8 cellular contexts compared by ENCODE assay signal in genomic region chr3:192916455-192917257, GRCh38. TPM values are rescaled to one million over a fixed set of nuclear protein-coding genes. Genes with fewer than 3 reads are reported as not detected.
DNase-seq lines count a peak whose midpoint lies in the region; ATAC-seq and TF ChIP-seq lines count a peak whose summit lies in the region.

No MANE protein-coding gene starts in this region.

- 1 to 2% (median 1%) methylated on average over 57 of the region's 57 CpGs for WGBS in ovary, 3 donors

- H3K36me3 ChIP-seq in ovary: no peaks in the 10 kb centered on the region

- H3K4me3 ChIP-seq in ovary: peak overlapping the region; percentile 84

- intact Hi-C loops in left ventricle myocardium superior (cut with micrococcal nuclease): loop anchor here (10.0 kb wide), 1 partner anchor 102 kb away; no protein-coding TSS in a partner anchor
- intact Hi-C loops in ovary (cut with DNase I): loop anchor here in 2 of 4 donors (5.0 to 10.0 kb wide), 2 partner anchors 82 to 84 kb away; no protein-coding TSS in a partner anchor

- peak; percentile 50 for DNase-seq in stimulated activated CD4-positive, alpha-beta T cell treated with anti-CD3 and anti-CD28 coated beads, Interleukin-15, amount 100 ng/mL, for 24 hours
- DNase-seq in stimulated activated CD4-positive, alpha-beta T cell treated with anti-CD3 and anti-CD28 coated beads, Interleukin-2, amount 100 ng/mL, for 48 hours: no peak
- DNase-seq in OCI-M1 (lab: John Stamatoyannopoulos, UW): peak; percentile 64
- DNase-seq in anterior cingulate cortex (lab: John Stamatoyannopoulos, UW): peak in 52 of 58 donors; percentile 20 to 76 (median 48)
- DNase-seq in left ventricle myocardium superior: peak; percentile 86
- DNase-seq in ovary: peak; percentile 49 to 72 (median 63)
- no peak for DNase-seq in AML-193 (lab: John Stamatoyannopoulos, UW)

- TF ChIP-seq EP300 in ovary (IDR thresholded peaks at IDR 0.05): no peak

- ATAC-seq in HG03175 (IDR thresholded peaks at IDR 0.05; ENCODE audit: unreplicated experiment): peak; percentile 29
- ATAC-seq in left ventricle myocardium superior: peak; percentile 72

- no peaks in the 10 kb centered on the region for H3K9me3 ChIP-seq in ovary

- no peaks in the 10 kb centered on the region for H3K27me3 ChIP-seq in ovary

- no peak for TF ChIP-seq CTCF in ovary (IDR thresholded peaks at IDR 0.05)

- peak overlapping the region; percentile 67 to 85 for H3K27ac ChIP-seq in ovary

- no peak for TF ChIP-seq POLR2A in ovary (IDR thresholded peaks at IDR 0.05)

- peaks cover 2% of the 10 kb centered on the region for H3K4me1 ChIP-seq in ovary (ENCODE audit: insufficient read depth)

RNA-seq across cellular contexts. Expression of gene MB21D2, which starts 1.0 kb away (rescaled TPM):
- total RNA-seq in left ventricle myocardium superior: 1.8 TPM
- 10 to 100 TPM in 1 of 7 donors, 1 to 10 TPM in 6; 4.5 to 13.9 (median 6.0) TPM for total RNA-seq in ovary
- polyA plus RNA-seq in ovary: 1 to 10 TPM; 5.2 to 7.1 TPM

Comparison
In these comparisons a context has a peak if more than half of its experiments do, and no peak if none do; other contexts are left out.
1. DNase-seq: peak in stimulated activated CD4-positive, alpha-beta T cell treated with anti-CD3 and anti-CD28 coated beads, Interleukin-15, amount 100 ng/mL, for 24 hours (single experiment), OCI-M1 (single experiment), anterior cingulate cortex (52 of 58), left ventricle myocardium superior (single experiment) and ovary (5 of 5); none in stimulated activated CD4-positive, alpha-beta T cell treated with anti-CD3 and anti-CD28 coated beads, Interleukin-2, amount 100 ng/mL, for 48 hours (0 of 2) and AML-193 (0 of 2).